In genomic region chr7:43869898-43870240, GRCh38 we compare ENCODE assay signal across 8 cellular contexts. TPM values are rescaled to one million over a fixed set of nuclear protein-coding genes. Genes with fewer than 3 reads are reported as not detected.
DNase-seq lines count a peak whose midpoint lies in the region; ATAC-seq, FAIRE-seq and TF ChIP-seq lines count a peak whose summit lies in the region.

No MANE protein-coding gene starts in this region.

- WGBS in pancreas, 2 donors: 41% methylated on average over 12 of the region's 12 CpGs

- peaks cover 18% of the 10 kb centered on the region for H3K4me1 Mint-ChIP-seq in activated CD4-positive, alpha-beta memory T cell treated with anti-CD3 and anti-CD28 coated beads, Interleukin-2, amount 10 ng/mL, durations not matched to agents 7 days and 5 days

- H3K27me3 ChIP-seq in foreskin keratinocyte: no peaks in the 10 kb centered on the region
- no peaks in the 10 kb centered on the region for H3K27me3 ChIP-seq in pancreas

- H3K27me3 Mint-ChIP-seq in activated CD4-positive, alpha-beta memory T cell treated with anti-CD3 and anti-CD28 coated beads, Interleukin-2, amount 10 ng/mL, durations not matched to agents 7 days and 5 days: peaks cover 5% of the 10 kb centered on the region

- peak overlapping the region; percentile 42 for H3K27ac Mint-ChIP-seq in activated CD4-positive, alpha-beta memory T cell treated with anti-CD3 and anti-CD28 coated beads, Interleukin-2, amount 10 ng/mL, durations not matched to agents 7 days and 5 days

- H3K27ac ChIP-seq in foreskin keratinocyte: peak overlapping the region; percentile 100
- peak overlapping the region in 3 of 4 donors; percentile 66 to 83 (median 74) for H3K27ac ChIP-seq in pancreas

- peak overlapping the region; percentile 76 for H3K4me3 Mint-ChIP-seq in activated CD4-positive, alpha-beta memory T cell treated with anti-CD3 and anti-CD28 coated beads, Interleukin-2, amount 10 ng/mL, durations not matched to agents 7 days and 5 days

- TF ChIP-seq CTCF in foreskin keratinocyte (conservative IDR thresholded peaks at IDR 0.05): no peak
- no peak for TF ChIP-seq CTCF in pancreas (IDR thresholded peaks at IDR 0.05)

- H3K36me3 ChIP-seq in pancreas: peaks cover 0 to 6% (median 0%) of the 10 kb centered on the region in 3 donors

- peak overlapping the region; percentile 41 to 74 (median 60) for H3K4me3 ChIP-seq in pancreas

- ATAC-seq in Right ventricle myocardium inferior: peak; percentile 20
- peak; percentile 64 for ATAC-seq in foreskin keratinocyte
- peak in 3 of 4 donors; percentile 6 to 39 (median 26) for ATAC-seq in pancreas

- intact Hi-C loops in Right ventricle myocardium inferior (cut with DNase I) (no loop called here), cardiac septum (cut with DNase I) (loop anchor here (5.0 kb wide), 1 partner anchor 37 kb away; the partner anchor contains the start of gene URGCP), pancreas (cut with DNase I) (no loop called here)

- H3K36me3 Mint-ChIP-seq in activated CD4-positive, alpha-beta memory T cell treated with anti-CD3 and anti-CD28 coated beads, Interleukin-2, amount 10 ng/mL, durations not matched to agents 7 days and 5 days (ENCODE audit: low read depth): peaks cover 36% of the 10 kb centered on the region

- peaks cover 27% of the 10 kb centered on the region for H3K4me1 ChIP-seq in foreskin keratinocyte
- H3K4me1 ChIP-seq in pancreas: peaks cover 6 to 10% (median 8%) of the 10 kb centered on the region in 3 donors

- DNase-seq in Right ventricle myocardium inferior (ENCODE audit: missing footprints): no peak
- DNase-seq in cardiac septum (ENCODE audit: low spot score): no peak
- peak; percentile 92 for DNase-seq in HS-5 (ENCODE audit: low read depth)
- no peak for DNase-seq in activated CD4-positive, alpha-beta memory T cell treated with anti-CD3 and anti-CD28 coated beads, Interleukin-2, amount 10 ng/mL, durations not matched to agents 7 days and 5 days
- DNase-seq in foreskin keratinocyte: peak; percentile 77 to 92
- no peak for DNase-seq in pancreas
- DNase-seq in middle frontal gyrus (ENCODE audit: extremely low spot score, low spot score): no peak
- DNase-seq in NCI-H510A treated with DMSO at 0.1 percent for 48 hours (lab: John Stamatoyannopoulos, UW): no peak

- H3K9me3 Mint-ChIP-seq in activated CD4-positive, alpha-beta memory T cell treated with anti-CD3 and anti-CD28 coated beads, Interleukin-2, amount 10 ng/mL, durations not matched to agents 7 days and 5 days: peaks cover 9% of the 10 kb centered on the region

- POLR2A ChIA-PET in activated CD4-positive, alpha-beta memory T cell treated with anti-CD3 and anti-CD28 coated beads, Interleukin-2, amount 10 ng/mL, durations not matched to agents 7 days and 5 days (lab: Charles Lee): interaction anchor here (0.6 to 1.9 kb wide), 11 partner anchors 8 to 761 kb away, joined by 3 to 14 read pairs (median 4); partner anchors contain the start of genes STK17A, UBE2D4 and URGCP

- CTCF ChIA-PET in activated CD4-positive, alpha-beta memory T cell treated with anti-CD3 and anti-CD28 coated beads, Interleukin-2, amount 10 ng/mL, durations not matched to agents 7 days and 5 days (lab: Charles Lee): interaction anchor here (0.9 to 1.9 kb wide), 5 partner anchors 10 to 287 kb away, joined by 3 to 8 read pairs (median 5); partner anchors contain the start of gene STK17A

- H3K9me3 ChIP-seq in pancreas: no peaks in the 10 kb centered on the region

- no peak for FAIRE-seq in pancreas (lab: Jason Lieb, UNC)

RNA-seq across cellular contexts. Expression of gene MRPS24, which starts 0.6 kb away (rescaled TPM):
- 193 TPM for total RNA-seq in Right ventricle myocardium inferior
- 101 TPM for total RNA-seq in cardiac septum
- total RNA-seq in activated CD4-positive, alpha-beta memory T cell treated with anti-CD3 and anti-CD28 coated beads, Interleukin-2, amount 10 ng/mL, durations not matched to agents 7 days and 5 days: 10 to 100 TPM; 74.6 to 76.5 TPM
- total RNA-seq in foreskin keratinocyte: 136 and 147 TPM in 2 replicates
- polyA plus RNA-seq in foreskin keratinocyte: 227 and 229 TPM in 2 replicates
- 10 to 100 TPM; 42.2 to 75.4 (median 57.8) TPM for total RNA-seq in pancreas
- 10 to 100 TPM; 50.2 to 77.0 TPM for polyA plus RNA-seq in pancreas

RNA-seq across cellular contexts. Expression of gene URGCP, which starts 36.5 kb away (rescaled TPM):
- total RNA-seq in Right ventricle myocardium inferior (44.4 TPM), cardiac septum (40.0 TPM), foreskin keratinocyte (27.0 and 27.3 TPM in 2 replicates), pancreas (10 to 100 TPM; 12.1 to 24.1 (median 16.8) TPM)
- total RNA-seq in activated CD4-positive, alpha-beta memory T cell treated with anti-CD3 and anti-CD28 coated beads, Interleukin-2, amount 10 ng/mL, durations not matched to agents 7 days and 5 days: 10 to 100 TPM; 19.8 to 20.1 TPM
- polyA plus RNA-seq in foreskin keratinocyte (15.9 and 16.3 TPM in 2 replicates), pancreas (10 to 100 TPM; 24.1 to 27.5 TPM)

RNA-seq across cellular contexts. Expression of gene UBE2D4, which starts 56.4 kb away (rescaled TPM):
- total RNA-seq in Right ventricle myocardium inferior (51.2 TPM), cardiac septum (34.9 TPM), foreskin keratinocyte (8.0 and 8.8 TPM in 2 replicates), pancreas (10 to 100 TPM; 12.0 to 19.5 (median 15.8) TPM)
- 1 to 10 TPM; 5.3 to 6.8 TPM for total RNA-seq in activated CD4-positive, alpha-beta memory T cell treated with anti-CD3 and anti-CD28 coated beads, Interleukin-2, amount 10 ng/mL, durations not matched to agents 7 days and 5 days
- polyA plus RNA-seq in foreskin keratinocyte (9.3 and 9.9 TPM in 2 replicates), pancreas (10 to 100 TPM; 13.3 to 17.0 TPM)

Comparison
In these comparisons a context has a peak if more than half of its experiments do, and no peak if none do; other contexts are left out.
1. DNase-seq: peak in HS-5 (single experiment) and foreskin keratinocyte (2 of 2); none in Right ventricle myocardium inferior (single experiment), cardiac septum (single experiment), activated CD4-positive, alpha-beta memory T cell treated with anti-CD3 and anti-CD28 coated beads, Interleukin-2, amount 10 ng/mL, durations not matched to agents 7 days and 5 days (single experiment), pancreas (0 of 6), middle frontal gyrus (single experiment) and NCI-H510A treated with DMSO at 0.1 percent for 48 hours (single experiment).
2. Peak in every context shown above with its lines, with median percentiles within 50 percentile points of each other: ATAC-seq.